ENCODE assay signal across 29 cellular contexts in genomic region chr5:9555961-9556360, GRCh38.
"Had no signal": no experiment of that assay in that cellular context is flagged by ENCODE, and none has a peak within 500 bp of the region (broad histone marks: within the 10 kb centered on the region; RNA-seq: fewer than 3 reads in every experiment).

No MANE protein-coding gene starts in this region.

- FAIRE-seq: colon, endometrium, endothelial cell of umbilical vein, frontal cortex had no signal

- H3K9me3 Mint-ChIP-seq: dendritic cell treated with granulocyte-macrophage colony-stimulating factor and Interleukin-4, amounts not matched to agents 40 ng/mL and 50 ng/mL, for 4 days; endodermal cell had no signal

- H3K27ac Mint-ChIP-seq: dendritic cell treated with granulocyte-macrophage colony-stimulating factor and Interleukin-4, amounts not matched to agents 40 ng/mL and 50 ng/mL, for 4 days; effector memory CD8-positive, alpha-beta T cell; endodermal cell had no signal

- H3K27ac ChIP-seq: colonic mucosa, coronary artery, dorsolateral prefrontal cortex, epithelial cell of prostate, esophagus muscularis mucosa, esophagus squamous epithelium, foreskin keratinocyte, gastrocnemius medialis, gastroesophageal sphincter, heart left ventricle, heart right ventricle had no signal

- DNase-seq: colonic mucosa; cortex of kidney; dermis blood vessel endothelial cell; dorsolateral prefrontal cortex; effector CD4-positive, alpha-beta T cell; effector CD8-positive, alpha-beta T cell; effector memory CD4-positive, alpha-beta T cell; effector memory CD8-positive, alpha-beta T cell; endodermal cell; erythroblast; esophagus squamous epithelium; foreskin fibroblast; foreskin keratinocyte; foreskin melanocyte; gastrocnemius medialis; glutamatergic neuron; head of caudate nucleus; heart left ventricle; heart right ventricle had no signal

- H3K27me3 ChIP-seq: colonic mucosa, dorsolateral prefrontal cortex, esophagus muscularis mucosa, esophagus squamous epithelium, foreskin keratinocyte, gastrocnemius medialis, gastroesophageal sphincter, heart left ventricle, heart right ventricle had no signal

- ATAC-seq: effector memory CD8-positive, alpha-beta T cell; esophagus mucosa; foreskin keratinocyte; gastrocnemius medialis; gastroesophageal sphincter; heart left ventricle; heart right ventricle had no signal

- H3K4me3 ChIP-seq: colonic mucosa, coronary artery, dorsolateral prefrontal cortex, esophagus muscularis mucosa, esophagus squamous epithelium, gastrocnemius medialis, gastroesophageal sphincter, heart left ventricle, heart right ventricle had no signal

- H3K4me1 ChIP-seq: esophagus muscularis mucosa, gastrocnemius medialis, gastroesophageal sphincter, heart left ventricle, heart right ventricle had no signal

- H3K27me3 Mint-ChIP-seq: dendritic cell treated with granulocyte-macrophage colony-stimulating factor and Interleukin-4, amounts not matched to agents 40 ng/mL and 50 ng/mL, for 4 days; effector memory CD8-positive, alpha-beta T cell had no signal

- H3K36me3 ChIP-seq: colonic mucosa, gastrocnemius medialis had no signal

- H3K9me3 ChIP-seq: colonic mucosa, esophagus muscularis mucosa, esophagus squamous epithelium, gastrocnemius medialis, gastroesophageal sphincter, heart left ventricle, heart right ventricle had no signal

- H3K4me3 Mint-ChIP-seq: dendritic cell treated with granulocyte-macrophage colony-stimulating factor and Interleukin-4, amounts not matched to agents 40 ng/mL and 50 ng/mL, for 4 days; effector memory CD8-positive, alpha-beta T cell; endodermal cell had no signal
